9 cellular contexts compared by ENCODE assay signal in the genomic region with DNA sequence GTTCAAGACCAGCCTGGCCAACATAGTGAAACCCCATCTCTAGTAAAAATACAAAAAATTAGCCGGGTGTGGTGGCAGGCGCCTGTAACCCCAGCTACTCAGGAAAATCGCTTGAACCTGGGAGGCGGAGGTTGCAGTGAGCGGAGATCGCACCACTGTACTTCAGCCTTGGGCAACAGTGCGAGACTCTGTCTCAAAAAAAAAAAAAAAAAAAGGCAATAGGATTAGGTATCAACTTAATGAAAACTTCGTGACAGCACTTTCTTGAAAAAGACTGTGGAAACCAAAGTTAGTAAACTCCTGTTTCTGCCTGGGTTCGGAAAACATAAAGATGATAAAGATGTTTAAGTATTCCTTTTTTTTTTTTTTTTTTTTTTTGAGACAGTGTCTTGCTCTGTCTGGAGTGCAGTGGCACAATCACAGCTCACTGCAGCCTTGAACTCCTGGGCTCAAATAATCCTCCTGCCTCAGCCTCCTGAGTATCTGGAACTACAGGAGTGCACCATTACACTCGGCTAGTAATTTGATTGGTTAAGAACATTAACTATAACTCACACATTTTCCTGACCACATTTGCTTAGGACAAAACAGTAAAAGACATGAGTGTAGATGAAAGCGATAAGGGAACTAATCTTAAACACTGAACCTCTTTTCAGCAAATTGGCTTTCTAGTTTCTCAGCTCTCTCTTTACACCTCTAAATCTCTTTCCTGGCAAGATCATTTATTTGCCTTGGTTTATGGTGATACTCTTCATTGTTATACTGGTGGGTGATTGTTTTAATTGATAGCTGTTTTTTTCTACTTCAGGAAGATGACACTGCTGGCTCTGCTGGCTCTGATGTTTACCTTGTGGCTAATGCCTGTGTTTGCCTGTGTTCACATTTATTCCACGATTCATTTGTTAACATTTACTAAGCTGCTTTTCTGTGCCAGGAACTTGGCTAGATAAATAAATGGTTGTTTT. TPM values are rescaled to one million over a fixed set of nuclear protein-coding genes. Genes with fewer than 3 reads are reported as not detected.
DNase-seq lines count a peak whose midpoint lies in the region; ATAC-seq and TF ChIP-seq lines count a peak whose summit lies in the region.
"Had no signal": no experiment of that assay in that cellular context is flagged by ENCODE, and none has a peak within 500 bp of the region (broad histone marks: within the 10 kb centered on the region; RNA-seq: fewer than 3 reads in every experiment).

No MANE protein-coding gene starts in this region.

- peaks cover 92 to 98% (median 93%) of the 10 kb centered on the region in 11 experiments for H4K20me1 ChIP-seq in BLaER1 treated with 17β-estradiol and CSF1 and Interleukin-3, amounts not matched to agents 10 nM and 100 nM
- H4K20me1 ChIP-seq in H9 (ENCODE audit: control insufficient read depth, insufficient read depth, insufficient read length), result no peaks in the 10 kb centered on the region
- peaks cover 87% of the 10 kb centered on the region for H4K20me1 ChIP-seq in PC-3 (ENCODE audit: low read length)

- peaks cover 45 to 89% (median 70%) of the 10 kb centered on the region in 10 experiments for H3K4me1 ChIP-seq in BLaER1 treated with 17β-estradiol and CSF1 and Interleukin-3, amounts not matched to agents 10 nM and 100 nM
- H3K4me1 ChIP-seq in H9 (ENCODE audit: insufficient read depth, low read length) (peaks cover 6% of the 10 kb centered on the region; the same call in 1 of the 2 replicates), PC-3 (ENCODE audit: insufficient read depth, low read length) (peaks cover 51% of the 10 kb centered on the region)

- H2AFZ ChIP-seq in H9 (ENCODE audit: low read length) (no peak overlapping the region), PC-3 (ENCODE audit: low read length) (no peak overlapping the region)

- H3K27ac ChIP-seq in BLaER1 treated with 17β-estradiol and CSF1 and Interleukin-3, amounts not matched to agents 10 nM and 100 nM, result peak overlapping the region in 2 of 11 experiments; percentile 11 to 19; a peak in 3 of 22 replicates
- no peak overlapping the region for H3K27ac ChIP-seq in H9 (ENCODE audit: insufficient read length, low read depth, low read length)
- peak overlapping the region; percentile 38 for H3K27ac ChIP-seq in PC-3 (ENCODE audit: low read length)

- H3K23ac ChIP-seq in H9 (ENCODE audit: insufficient read length, low read depth, low read length), result no peak overlapping the region

- no peaks in the 10 kb centered on the region for H3K9me2 ChIP-seq in PC-3 (replicated peaks; ENCODE audit: low read length)

- peak overlapping the region in 4 of 11 experiments; percentile 8 to 66 (median 45); a peak in 7 of 22 replicates for H3K9ac ChIP-seq in BLaER1 treated with 17β-estradiol and CSF1 and Interleukin-3, amounts not matched to agents 10 nM and 100 nM
- H3K9ac ChIP-seq in H9 (ENCODE audit: extremely low read depth, insufficient read length, low read length) (no peak overlapping the region), PC-3 (ENCODE audit: low read length) (no peak overlapping the region)

- no peak overlapping the region; a peak in 1 of 5 replicates for H3K4me3 Mint-ChIP-seq in H9

- no peak for DNase-seq in H9
- peak; percentile 82 for DNase-seq in PC-3
- DNase-seq in fibroblast of villous mesenchyme (ENCODE audit: low read depth), result peak; percentile 58
- no peak for DNase-seq in inferior parietal cortex (ENCODE audit: extremely low spot score)
- no peak for DNase-seq in stimulated activated CD4-positive, alpha-beta T cell treated with anti-CD3 and anti-CD28 coated beads, Interleukin-15, amount 100 ng/mL, for 24 hours
- DNase-seq: kidney had no signal

- no peaks in the 10 kb centered on the region for H3K27me3 Mint-ChIP-seq in H9 (ENCODE audit: low read depth)

- peak overlapping the region; percentile 26 to 93 (median 43); a peak in 21 of 22 replicates for H3K4me2 ChIP-seq in BLaER1 treated with 17β-estradiol and CSF1 and Interleukin-3, amounts not matched to agents 10 nM and 100 nM
- no peak overlapping the region for H3K4me2 ChIP-seq in H9 (ENCODE audit: insufficient read depth, insufficient read length, low read length)
- peak overlapping the region; percentile 54 for H3K4me2 ChIP-seq in PC-3 (ENCODE audit: low read length)

- peaks cover 25% of the 10 kb centered on the region for H3F3A ChIP-seq in PC-3 (ENCODE audit: low read length, unreplicated experiment)

- no peak overlapping the region for H3K4ac ChIP-seq in H9 (ENCODE audit: low read depth, low read length)

- H3K23me2 ChIP-seq in H9 (ENCODE audit: insufficient read length, low read depth, low read length, poor library complexity, severe bottlenecking), result no peaks in the 10 kb centered on the region

- H3K79me2 ChIP-seq in H9 (ENCODE audit: insufficient read depth, low read length), result peaks cover 71% of the 10 kb centered on the region
- peaks cover 93% of the 10 kb centered on the region for H3K79me2 ChIP-seq in PC-3 (ENCODE audit: low read length)

- H2AK5ac ChIP-seq in H9 (ENCODE audit: insufficient read length, low read length), result no peak overlapping the region

- no peak overlapping the region for H3K56ac ChIP-seq in H9 (ENCODE audit: insufficient read length, low read depth, low read length)

- POLR2A ChIA-PET in PC-3 (lab: Charles Lee; ENCODE audit: unreplicated experiment), result interaction anchor here (0.5 to 1.0 kb wide), 3 partner anchors 15 to 292 kb away, joined by 3 to 5 read pairs (median 3); a partner anchor contains a TSS

- no peak overlapping the region for H2BK12ac ChIP-seq in H9 (ENCODE audit: insufficient read length, low read depth, low read length)

- no peaks in the 10 kb centered on the region for H3K27me3 ChIP-seq in BLaER1 treated with 17β-estradiol and CSF1 and Interleukin-3, amounts not matched to agents 10 nM and 100 nM
- H3K27me3 ChIP-seq in H9 (ENCODE audit: insufficient read depth, low read length), result no peaks in the 10 kb centered on the region
- H3K27me3 ChIP-seq in PC-3 (ENCODE audit: low read length), result no peaks in the 10 kb centered on the region

- no peak overlapping the region for H2BK5ac ChIP-seq in H9 (ENCODE audit: insufficient read length, low read length)

- H4K8ac ChIP-seq in H9 (replicated peaks; ENCODE audit: insufficient read length, low read depth, low read length), result no peak overlapping the region

- BruUV-seq in PC-3 (replicated peaks; lab: Mats Ljungman, UMichigan), result no TSS peak

- no peak for TF ChIP-seq CTCF in H9 (conservative IDR thresholded peaks at IDR 0.05)
- no peak for TF ChIP-seq CTCF in PC-3 (conservative IDR thresholded peaks at IDR 0.05; ENCODE audit: low read depth, low read length)
- TF ChIP-seq CTCF in fibroblast of villous mesenchyme (IDR thresholded peaks at IDR 0.05; ENCODE audit: insufficient read depth, low read depth, low read length), result no peak

- peak; percentile 87 for ATAC-seq in PC-3
- ATAC-seq in HG03139 (IDR thresholded peaks at IDR 0.05; ENCODE audit: unreplicated experiment), result no peak
- no peak for ATAC-seq in GM18870 (IDR thresholded peaks at IDR 0.05; ENCODE audit: unreplicated experiment)

- no peak overlapping the region for H4K91ac ChIP-seq in H9 (ENCODE audit: insufficient read length, low read depth, low read length)

- no CpG with 5 or more reads among the region's 12 CpGs for WGBS in H9 (ENCODE audit: extremely low coverage, insufficient read length, low lambda C conversion rate)

- H2BK15ac ChIP-seq in H9 (ENCODE audit: low read depth, low read length), result no peak overlapping the region

- peaks cover 2 to 8% (median 6%) of the 10 kb centered on the region in 3 experiments; a peak in 4 of 7 replicates for H3K36me3 Mint-ChIP-seq in H9 (ENCODE audit: insufficient read depth in 1 of 3, low read depth in 3 of 3)

- H3K27ac Mint-ChIP-seq in H9, result peak overlapping the region in 2 of 3 experiments; percentile 27 to 49; a peak in 2 of 7 replicates

- no peak overlapping the region for H3K14ac ChIP-seq in H9 (ENCODE audit: insufficient read depth, low read length)

- H3K4me1 Mint-ChIP-seq in H9, result peaks cover 50 to 58% of the 10 kb centered on the region in 2 experiments

- H3K4me3 ChIP-seq in BLaER1 treated with 17β-estradiol and CSF1 and Interleukin-3, amounts not matched to agents 10 nM and 100 nM, result peak overlapping the region in 3 of 10 experiments; percentile 9 to 43 (median 27); a peak in 6 of 20 replicates
- H3K4me3 ChIP-seq in PC-3 (ENCODE audit: low read length) (no peak overlapping the region; the same call in 1 of the 2 replicates), fibroblast of villous mesenchyme (ENCODE audit: low read depth, low read length) (peak overlapping the region; percentile 32)

- H3K79me1 ChIP-seq in H9 (ENCODE audit: insufficient read depth, low read depth, low read length, poor library complexity, severe bottlenecking), result no peaks in the 10 kb centered on the region

- no peak overlapping the region for H2BK20ac ChIP-seq in H9 (ENCODE audit: low read depth, low read length, poor library complexity, severe bottlenecking)

- no peaks in the 10 kb centered on the region for H3K9me3 Mint-ChIP-seq in H9

- intact Hi-C loops in PC-3 (cut with micrococcal nuclease), result loop anchor here (2.0 to 5.0 kb wide), 2 partner anchors 40 to 239 kb away; no protein-coding TSS in a partner anchor

- peaks cover 10 to 42% (median 16%) of the 10 kb centered on the region in 11 experiments; a peak in 21 of 22 replicates for H3K36me3 ChIP-seq in BLaER1 treated with 17β-estradiol and CSF1 and Interleukin-3, amounts not matched to agents 10 nM and 100 nM
- H3K36me3 ChIP-seq in PC-3 (ENCODE audit: low read depth, low read length), result 0 out of 2 replicates have a peak, but pooled peaks cover 2% of the 10 kb centered on the region

- no peak overlapping the region for H2BK120ac ChIP-seq in H9 (ENCODE audit: low read depth, low read length, poor library complexity, severe bottlenecking)

- no peak overlapping the region for H4K5ac ChIP-seq in H9 (ENCODE audit: insufficient read length, low read depth, low read length)

- CTCF ChIA-PET in PC-3 (lab: Charles Lee), result interaction anchor here (0.6 to 1.0 kb wide), 3 partner anchors 53 to 220 kb away, joined by 3 to 4 read pairs (median 3); no protein-coding TSS in a partner anchor

- no peak overlapping the region for H3T11ph ChIP-seq in H9 (ENCODE audit: low read length)

- H3K9me3 ChIP-seq in BLaER1 treated with 17β-estradiol and CSF1 and Interleukin-3, amounts not matched to agents 10 nM and 100 nM (replicated peaks in 1 of 11), result peaks cover 0 to 16% (median 10%) of the 10 kb centered on the region in 11 experiments; a peak in 16 of 22 replicates
- no peaks in the 10 kb centered on the region for H3K9me3 ChIP-seq in H9 (ENCODE audit: control insufficient read depth, low read depth, low read length)
- H3K9me3 ChIP-seq in PC-3 (ENCODE audit: low read length), result no peaks in the 10 kb centered on the region

- no peak overlapping the region for H3K18ac ChIP-seq in H9 (ENCODE audit: insufficient read length, low read depth, low read length)

RNA-seq across cellular contexts. Expression of a gene that starts 15.8 kb away (rescaled TPM):
- total RNA-seq in H9 (2021), result 147 and 154 TPM in 2 replicates
- 266 and 319 TPM in 2 replicates for total RNA-seq in PC-3 (2014; rRNA removed)
- total RNA-seq in fibroblast of villous mesenchyme, result 395 and 671 TPM in 2 replicates

RNA-seq across cellular contexts. Expression of a gene that starts 51.1 kb away (rescaled TPM):
- total RNA-seq in H9 (2021), result 6.8 and 7.1 TPM in 2 replicates
- 26.7 and 27.3 TPM in 2 replicates for total RNA-seq in PC-3 (2014; rRNA removed)
- 9.3 and 27.2 TPM in 2 replicates for total RNA-seq in fibroblast of villous mesenchyme

Comparison
In these comparisons a context has a peak if more than half of its experiments do, and no peak if none do; other contexts are left out.
1. DNase-seq: peak in PC-3 (single experiment) and fibroblast of villous mesenchyme (single experiment); none in H9 (single experiment), inferior parietal cortex (single experiment) and stimulated activated CD4-positive, alpha-beta T cell treated with anti-CD3 and anti-CD28 coated beads, Interleukin-15, amount 100 ng/mL, for 24 hours (single experiment).